ENCODE assay signal across 8 cellular contexts in the genomic region with DNA sequence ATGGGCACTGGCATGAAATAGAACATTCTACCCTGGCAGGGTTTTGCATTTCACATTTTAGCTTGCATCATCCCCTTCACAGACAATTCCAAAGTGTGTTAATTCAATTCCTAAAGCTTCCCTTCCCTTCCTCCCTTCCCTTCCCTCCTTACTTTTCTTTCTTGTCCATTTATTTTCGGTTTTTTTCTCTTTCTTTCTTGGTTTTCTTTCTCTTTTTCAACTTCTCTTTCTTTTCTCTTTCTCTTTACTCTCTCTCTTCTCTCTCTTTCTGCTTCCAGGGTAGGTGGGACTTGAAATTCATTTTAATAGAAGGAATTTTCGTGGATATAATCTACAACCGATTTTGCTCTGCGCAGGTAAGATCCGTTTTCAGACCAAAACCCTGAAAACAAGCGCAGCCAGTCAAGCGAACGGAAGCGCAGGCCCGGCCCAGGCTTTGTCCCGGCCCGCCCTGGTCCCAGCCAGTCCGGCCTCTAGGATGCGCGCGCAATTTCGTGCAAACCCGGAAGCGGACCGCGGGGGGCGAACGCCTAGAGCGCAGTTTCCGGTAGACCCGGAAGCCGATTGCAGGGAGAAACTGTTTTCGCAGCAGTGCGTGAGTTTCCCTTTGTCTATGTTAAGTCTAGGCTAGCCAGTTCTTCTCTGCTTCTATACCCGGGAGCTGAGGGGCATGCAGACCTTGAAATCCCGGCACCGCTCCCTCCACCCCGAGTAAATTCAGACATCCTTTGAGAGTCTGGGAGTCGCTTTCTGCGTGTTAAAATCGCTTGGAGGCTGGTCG. TPM values are rescaled to one million over a fixed set of nuclear protein-coding genes. Genes with fewer than 3 reads are reported as not detected.
DNase-seq lines count a peak whose midpoint lies in the region; ATAC-seq and TF ChIP-seq lines count a peak whose summit lies in the region.

ZNF528 (plus strand) TSS at position 540 of the 781 bp plus-strand sequence. CDS start 4,165 bp downstream, outside the sequence.

- TF ChIP-seq CTCF in coronary artery (IDR thresholded peaks at IDR 0.05) = no peak

- ATAC-seq in HG02588 (IDR thresholded peaks at IDR 0.05; ENCODE audit: unreplicated experiment) = peak; percentile 94
- ATAC-seq in left colon = peak; percentile 100

- intact Hi-C loops in left colon (cut with DNase I, micrococcal nuclease) = no loop called here

- DNase-seq in DMS153 treated with DMSO at 0.1 percent for 48 hours (lab: John Stamatoyannopoulos, UW; ENCODE audit: unreplicated experiment) = peak; percentile 30
- peak; percentile 94 for DNase-seq in NCI-H2227 (lab: John Stamatoyannopoulos, UW; ENCODE audit: unreplicated experiment)
- DNase-seq in activated CD4-positive, alpha-beta T cell treated with anti-CD3 and anti-CD28 coated beads, Interleukin-2, amount 50 U/mL, for 1 hour = peak; percentile 89
- DNase-seq in coronary artery (ENCODE audit: low spot score) = peak; percentile 95
- peak; percentile 94 to 97 for DNase-seq in left colon
- DNase-seq in stimulated activated CD4-positive, alpha-beta T cell treated with anti-CD3 and anti-CD28 coated beads, Interleukin-1b, Interleukin-23, amount 100 ng/mL, for 4 hours (ENCODE audit: low read depth in 2 of 2) = peak; percentile 90 to 93
- no peak for DNase-seq in UCSD-AML1 (lab: John Stamatoyannopoulos, UW; ENCODE audit: unreplicated experiment)

- peak within 1 kb of the TSS; percentile 78 for H3K4me3 ChIP-seq in coronary artery

- H3K27ac ChIP-seq in coronary artery = peak within 1 kb of the TSS; percentile 12 to 73

RNA-seq across cellular contexts. Expression of gene ZNF528, which starts in this region (rescaled TPM):
- 10 to 100 TPM in 1 of 2 donors, 1 to 10 TPM in 1; 9.5 to 13.6 TPM for total RNA-seq in left colon
